In genomic region chr4:152099061-152099425, GRCh38 we compare ENCODE assay signal across 2 cellular contexts.
TF ChIP-seq lines count a peak whose summit lies in the region.

No MANE protein-coding gene starts in this region.

TF ChIP-seq in WTC11, 78 proteins besides CTCF, POLR2A, EP300 and RAD21:
- TF ChIP-seq ARID4B (CRISPR knock-in tag; IDR thresholded peaks at IDR 0.05; ENCODE audit: borderline replicate concordance) (no peak), NFATC4 (CRISPR knock-in tag; IDR thresholded peaks at IDR 0.05) (no peak), ESRRA (CRISPR knock-in tag; IDR thresholded peaks at IDR 0.05; ENCODE audit: borderline replicate concordance) (no peak), FOXP4 (CRISPR knock-in tag; IDR thresholded peaks at IDR 0.05) (no peak), ZNF512 (CRISPR knock-in tag; IDR thresholded peaks at IDR 0.05; ENCODE audit: borderline replicate concordance) (no peak), NR2C2 (CRISPR knock-in tag; IDR thresholded peaks at IDR 0.05) (no peak), ZNF219 (CRISPR knock-in tag; IDR thresholded peaks at IDR 0.05; ENCODE audit: borderline replicate concordance) (no peak), ERG (CRISPR knock-in tag; IDR thresholded peaks at IDR 0.05) (no peak), SOX15 (CRISPR knock-in tag; IDR thresholded peaks at IDR 0.05) (no peak), PRRX2 (CRISPR knock-in tag; IDR thresholded peaks at IDR 0.05) (no peak), ZNF138 (CRISPR knock-in tag; conservative IDR thresholded peaks at IDR 0.05) (no peak), PREB (CRISPR knock-in tag; IDR thresholded peaks at IDR 0.05; ENCODE audit: borderline replicate concordance) (no peak), NFE2L1 (CRISPR knock-in tag; IDR thresholded peaks at IDR 0.05) (no peak), GTF2I (CRISPR knock-in tag; conservative IDR thresholded peaks at IDR 0.05) (no peak), TCF7 (CRISPR knock-in tag; IDR thresholded peaks at IDR 0.05; ENCODE audit: low read depth) (no peak), ZNF232 (CRISPR knock-in tag; IDR thresholded peaks at IDR 0.05) (no peak), IRF2 (CRISPR knock-in tag; IDR thresholded peaks at IDR 0.05; ENCODE audit: borderline replicate concordance, low read depth) (no peak), CBFB (CRISPR knock-in tag; IDR thresholded peaks at IDR 0.05; ENCODE audit: low read depth) (no peak), TEAD4 (CRISPR knock-in tag; IDR thresholded peaks at IDR 0.05) (no peak)

TF ChIP-seq in H1, 55 proteins besides CTCF, POLR2A, EP300 and RAD21:
- TF ChIP-seq MAX (IDR thresholded peaks at IDR 0.05) (no peak), NANOG (IDR thresholded peaks at IDR 0.05; ENCODE audit: insufficient read depth, low read depth, low read length, poor library complexity, severe bottlenecking) (no peak), ATF2 (IDR thresholded peaks at IDR 0.05; ENCODE audit: low read length) (no peak), CTBP2 (IDR thresholded peaks at IDR 0.05; ENCODE audit: borderline replicate concordance, insufficient read depth, insufficient read length, low read length) (no peak), BCL11A (IDR thresholded peaks at IDR 0.05; ENCODE audit: low read depth in 2 of 2, low read length in 2 of 2) (no peak), CBX5 (IDR thresholded peaks at IDR 0.05; ENCODE audit: low read depth, low read length) (no peak), SAP30 (IDR thresholded peaks at IDR 0.05; ENCODE audit: insufficient read depth, insufficient replicate concordance, low read length) (no peak), YY1 (IDR thresholded peaks at IDR 0.05; ENCODE audit: low read depth, low read length) (no peak), SIRT6 (IDR thresholded peaks at IDR 0.05; ENCODE audit: low read length) (no peak), TCF12 (IDR thresholded peaks at IDR 0.05; ENCODE audit: low read depth, low read length) (no peak), HDAC6 (IDR thresholded peaks at IDR 0.05; ENCODE audit: low read depth, low read length) (no peak), RFX5 (IDR thresholded peaks at IDR 0.05; ENCODE audit: borderline replicate concordance, low read depth, low read length) (no peak), RBBP5 (IDR thresholded peaks at IDR 0.05; ENCODE audit: borderline replicate concordance, low read depth, low read length) (no peak), CREB1 (IDR thresholded peaks at IDR 0.05) (no peak), SP4 (IDR thresholded peaks at IDR 0.05; ENCODE audit: low read length) (no peak)
